Comparison of ENCODE assay signal across 16 cellular contexts in the genomic region with DNA sequence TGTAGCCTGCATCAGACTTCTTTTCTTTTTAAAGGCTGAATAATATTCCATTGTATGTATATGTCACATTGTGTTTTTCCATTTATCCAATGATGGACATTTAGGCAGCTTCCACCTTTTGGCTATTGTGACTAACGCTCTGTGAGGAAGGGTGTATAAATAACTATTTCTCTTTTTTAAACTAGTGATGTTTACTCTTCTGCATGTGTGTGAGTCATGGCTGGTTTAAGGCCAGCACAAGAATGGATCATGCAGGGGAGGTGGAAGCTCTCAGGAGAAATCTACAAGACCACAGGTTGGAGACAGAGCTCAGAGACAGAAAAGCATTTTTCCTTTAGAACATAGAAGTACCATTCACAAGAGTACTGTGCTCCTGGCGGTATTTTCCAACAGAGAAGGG.
A peak's percentile ranks its signal among the peaks of the same experiment; 100 is the strongest.
DNase-seq lines count a peak whose midpoint lies in the region; ATAC-seq and TF ChIP-seq lines count a peak whose summit lies in the region.
"Had no signal": no experiment of that assay in that cellular context is flagged by ENCODE, and none has a peak within 500 bp of the region (broad histone marks: within the 10 kb centered on the region; RNA-seq: fewer than 3 reads in every experiment).

No MANE protein-coding gene starts in this region.

- H3K4me3 ChIP-seq in PC-3 (ENCODE audit: low read length): no peak overlapping the region
- no peak overlapping the region for H3K4me3 ChIP-seq in cardiac fibroblast (replicated peaks in 1 of 2; ENCODE audit: low read depth in 2 of 2, low read length in 2 of 2)
- H3K4me3 ChIP-seq in mesendoderm (ENCODE audit: low read length): no peak overlapping the region
- H3K4me3 ChIP-seq: heart left ventricle, prostate gland, testis had no signal

- H2BK15ac ChIP-seq in mesendoderm (replicated peaks; ENCODE audit: low read depth): no peak overlapping the region

- peak overlapping the region; percentile 37; the same call in 1 of the 2 replicates for H3K4me2 ChIP-seq in PC-3 (ENCODE audit: low read length)
- no peak overlapping the region for H3K4me2 ChIP-seq in mesendoderm (ENCODE audit: low read length)

- no peak overlapping the region for H4K5ac ChIP-seq in mesendoderm (ENCODE audit: low read length)

- H3F3A ChIP-seq in PC-3 (ENCODE audit: low read length, unreplicated experiment): no peaks in the 10 kb centered on the region

- no peak overlapping the region for H3K56ac ChIP-seq in mesendoderm (ENCODE audit: low read length)

- POLR2A ChIA-PET in PC-3 (lab: Charles Lee; ENCODE audit: unreplicated experiment): no interaction called here

- peak overlapping the region; percentile 88 for H3K4ac ChIP-seq in mesendoderm (ENCODE audit: low read depth, low read length)

- H3K4me1 ChIP-seq in PC-3 (ENCODE audit: insufficient read depth, low read length): peaks cover 14% of the 10 kb centered on the region
- H3K4me1 ChIP-seq in mesendoderm (ENCODE audit: control insufficient read depth, low read depth, low read length): peaks cover 9% of the 10 kb centered on the region
- H3K4me1 ChIP-seq: heart left ventricle, prostate gland, testis had no signal

- H3K9me3 ChIP-seq in PC-3 (ENCODE audit: low read length): no peaks in the 10 kb centered on the region
- H3K9me3 ChIP-seq: heart left ventricle, prostate gland, testis had no signal

- TF ChIP-seq CTCF in PC-3 (conservative IDR thresholded peaks at IDR 0.05; ENCODE audit: low read depth, low read length): no peak
- TF ChIP-seq CTCF in cardiac fibroblast (IDR thresholded peaks at IDR 0.05; ENCODE audit: low read depth, low read length): no peak

- H3K18ac ChIP-seq in mesendoderm (ENCODE audit: low read length): peak overlapping the region; percentile 61

- BruUV-seq in PC-3 (replicated peaks; lab: Mats Ljungman, UMichigan): no TSS peak

- intact Hi-C loops in PC-3 (cut with micrococcal nuclease): loop anchor here (10.0 kb wide), 2 partner anchors 156 to 214 kb away; no protein-coding TSS in a partner anchor
- intact Hi-C loops in posterior vena cava (cut with DNase I): no loop called here

- peak overlapping the region; percentile 90 for H2BK120ac ChIP-seq in mesendoderm (ENCODE audit: low read depth, low read length)

- no peaks in the 10 kb centered on the region for H3K79me2 ChIP-seq in PC-3 (ENCODE audit: low read length)
- no peaks in the 10 kb centered on the region for H3K79me2 ChIP-seq in mesendoderm (ENCODE audit: control insufficient read depth, insufficient read depth, low read length)

- H3K23ac ChIP-seq in mesendoderm (ENCODE audit: low read length): no peak overlapping the region

- CTCF ChIA-PET in PC-3 (lab: Charles Lee): interaction anchor here (0.5 to 0.6 kb wide), 2 partner anchors 48 to 304 kb away, joined by 3 read pairs; no protein-coding TSS in a partner anchor

- H4K8ac ChIP-seq in mesendoderm (ENCODE audit: low read depth, low read length): no peak overlapping the region

- H2AK5ac ChIP-seq in mesendoderm (ENCODE audit: low read length): no peak overlapping the region

- no peak overlapping the region for H3K9ac ChIP-seq in PC-3 (ENCODE audit: low read length)
- H3K9ac ChIP-seq in mesendoderm (ENCODE audit: low read length): no peak overlapping the region

- DNase-seq in DMS53 (lab: John Stamatoyannopoulos, UW) (peak; percentile 66), PC-3 (peak; percentile 89), cardiac fibroblast (ENCODE audit: low read depth in 2 of 2) (peak; percentile 36 to 85), mesendoderm (no peak), erythroblast (lab: John Stamatoyannopoulos, UW) (no peak), NCI-H187 treated with DMSO at 0.1 percent for 48 hours (lab: John Stamatoyannopoulos, UW) (no peak), posterior vena cava (ENCODE audit: low spot score) (no peak)
- no peak for DNase-seq in activated CD4-positive, alpha-beta T cell treated with anti-CD3 and anti-CD28 coated beads for 1 hour
- DNase-seq: activated CD4-positive, alpha-beta T cell treated with anti-CD3 and anti-CD28 coated beads, Interleukin-2, amount 50 U/mL, for 1 hour; anterior cingulate cortex; effector memory CD8-positive, alpha-beta T cell; heart left ventricle; NCI-H1417 treated with DMSO at 0.1 percent for 48 hours; T-helper 1 cell; testis had no signal

- peak overlapping the region; percentile 74 for H2BK5ac ChIP-seq in mesendoderm (ENCODE audit: low read length)

- peak; percentile 99 for ATAC-seq in PC-3
- ATAC-seq: effector memory CD8-positive, alpha-beta T cell; heart left ventricle had no signal

- H3K36me3 ChIP-seq in PC-3 (ENCODE audit: low read depth, low read length): no peaks in the 10 kb centered on the region
- H3K36me3 ChIP-seq in mesendoderm (ENCODE audit: control insufficient read depth, insufficient read depth, low read length): no peaks in the 10 kb centered on the region
- H3K36me3 ChIP-seq: heart left ventricle, prostate gland had no signal

- no peaks in the 10 kb centered on the region for H4K20me1 ChIP-seq in PC-3 (ENCODE audit: low read length)

- H3K27me3 ChIP-seq in PC-3 (ENCODE audit: low read length) (no peaks in the 10 kb centered on the region), mesendoderm (ENCODE audit: insufficient read depth, low read length, poor library complexity) (no peaks in the 10 kb centered on the region)
- H3K27me3 ChIP-seq: heart left ventricle, testis had no signal

- H3K27ac ChIP-seq in PC-3 (ENCODE audit: low read length): peak overlapping the region; percentile 37
- H3K27ac ChIP-seq in mesendoderm (ENCODE audit: low read depth, low read length): peak overlapping the region; percentile 76
- H3K27ac ChIP-seq: heart left ventricle, prostate gland, testis had no signal

- WGBS in mesendoderm (ENCODE audit: extremely low coverage, insufficient coverage, low lambda C conversion rate): no CpG with 5 or more reads among the region's 2 CpGs

- no peaks in the 10 kb centered on the region for H3K9me2 ChIP-seq in PC-3 (replicated peaks; ENCODE audit: low read length)

- H3K79me1 ChIP-seq in mesendoderm (ENCODE audit: low read length): peaks cover 2% of the 10 kb centered on the region

- H2AFZ ChIP-seq in PC-3 (ENCODE audit: low read length): no peak overlapping the region

- no peak for TF ChIP-seq POLR2A in erythroblast (IDR thresholded peaks at IDR 0.05; ENCODE audit: low read length)

Comparison
In these comparisons a context has a peak if more than half of its experiments do, and no peak if none do; other contexts are left out.
1. DNase-seq: peak in DMS53 (single experiment), PC-3 (single experiment) and cardiac fibroblast (2 of 2); none in mesendoderm (single experiment), erythroblast (0 of 2), NCI-H187 treated with DMSO at 0.1 percent for 48 hours (single experiment), posterior vena cava (single experiment) and activated CD4-positive, alpha-beta T cell treated with anti-CD3 and anti-CD28 coated beads for 1 hour (single experiment).